1 cellular context compared by ENCODE assay signal in genomic region chr17:80426671-80427326, GRCh38.
TF ChIP-seq lines count a peak whose summit lies in the region.

No MANE protein-coding gene starts in this region.

TF ChIP-seq in HepG2, 621 proteins besides CTCF, POLR2A, EP300 and RAD21 (continued from another document and continues in another):
- TF ChIP-seq ASH2L (IDR thresholded peaks at IDR 0.05; ENCODE audit: insufficient read length, low read depth, low read length): no peak
- TF ChIP-seq HNRNPL (IDR thresholded peaks at IDR 0.05; ENCODE audit: low read depth, low read length): no peak
- TF ChIP-seq SAFB2 (CRISPR knock-in tag; IDR thresholded peaks at IDR 0.05; ENCODE audit: borderline replicate concordance, low read depth): no peak
- no peak for TF ChIP-seq NFYB (CRISPR knock-in tag; IDR thresholded peaks at IDR 0.05)
- peak; percentile 84 for TF ChIP-seq ERF (CRISPR knock-in tag; IDR thresholded peaks at IDR 0.05)
- TF ChIP-seq AGO1 (IDR thresholded peaks at IDR 0.05; ENCODE audit: low read depth, low read length, poor library complexity, severe bottlenecking): peak; percentile 67
- no peak for TF ChIP-seq EZH2 (conservative IDR thresholded peaks at IDR 0.05; ENCODE audit: low read depth, low read length)
- TF ChIP-seq, protein P1, sequence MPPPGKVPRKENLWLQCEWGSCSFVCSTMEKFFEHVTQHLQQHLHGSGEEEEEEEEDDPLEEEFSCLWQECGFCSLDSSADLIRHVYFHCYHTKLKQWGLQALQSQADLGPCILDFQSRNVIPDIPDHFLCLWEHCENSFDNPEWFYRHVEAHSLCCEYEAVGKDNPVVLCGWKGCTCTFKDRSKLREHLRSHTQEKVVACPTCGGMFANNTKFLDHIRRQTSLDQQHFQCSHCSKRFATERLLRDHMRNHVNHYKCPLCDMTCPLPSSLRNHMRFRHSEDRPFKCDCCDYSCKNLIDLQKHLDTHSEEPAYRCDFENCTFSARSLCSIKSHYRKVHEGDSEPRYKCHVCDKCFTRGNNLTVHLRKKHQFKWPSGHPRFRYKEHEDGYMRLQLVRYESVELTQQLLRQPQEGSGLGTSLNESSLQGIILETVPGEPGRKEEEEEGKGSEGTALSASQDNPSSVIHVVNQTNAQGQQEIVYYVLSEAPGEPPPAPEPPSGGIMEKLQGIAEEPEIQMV (CRISPR knock-in tag; IDR thresholded peaks at IDR 0.05; ENCODE audit: low read depth): 0 out of 2 replicates have a peak, but pooled peaks have one; percentile 48
- TF ChIP-seq ZNF430 (CRISPR knock-in tag; IDR thresholded peaks at IDR 0.05): no peak
- no peak for TF ChIP-seq ZNF44 (CRISPR knock-in tag; IDR thresholded peaks at IDR 0.05)
- TF ChIP-seq KAT2B (IDR thresholded peaks at IDR 0.05; ENCODE audit: borderline replicate concordance, low read depth, low read length): no peak
- TF ChIP-seq E2F1 (CRISPR knock-in tag; IDR thresholded peaks at IDR 0.05): no peak
- 0 out of 2 replicates have a peak, but pooled peaks have one; percentile 19 for TF ChIP-seq MLX (CRISPR knock-in tag; IDR thresholded peaks at IDR 0.05)
- TF ChIP-seq NRL (CRISPR knock-in tag; IDR thresholded peaks at IDR 0.05; ENCODE audit: borderline replicate concordance): peak; percentile 22; the same call in 1 of the 2 replicates
- TF ChIP-seq KDM4B (CRISPR knock-in tag; IDR thresholded peaks at IDR 0.05): peak; percentile 78; the same call in 1 of the 2 replicates
- peak; percentile 44; the same call in 1 of the 2 replicates for TF ChIP-seq ZNF232 (CRISPR knock-in tag; IDR thresholded peaks at IDR 0.05; ENCODE audit: borderline replicate concordance)
- TF ChIP-seq ZNF343 (CRISPR knock-in tag; IDR thresholded peaks at IDR 0.05): no peak
- TF ChIP-seq ZNF282 (IDR thresholded peaks at IDR 0.05; ENCODE audit: partially characterized antibody): no peak
- TF ChIP-seq NFIB (CRISPR knock-in tag; IDR thresholded peaks at IDR 0.05; ENCODE audit: borderline replicate concordance): no peak
- no peak for TF ChIP-seq ZNF782 (CRISPR knock-in tag; IDR thresholded peaks at IDR 0.05; ENCODE audit: borderline replicate concordance)
- TF ChIP-seq, protein P2, sequence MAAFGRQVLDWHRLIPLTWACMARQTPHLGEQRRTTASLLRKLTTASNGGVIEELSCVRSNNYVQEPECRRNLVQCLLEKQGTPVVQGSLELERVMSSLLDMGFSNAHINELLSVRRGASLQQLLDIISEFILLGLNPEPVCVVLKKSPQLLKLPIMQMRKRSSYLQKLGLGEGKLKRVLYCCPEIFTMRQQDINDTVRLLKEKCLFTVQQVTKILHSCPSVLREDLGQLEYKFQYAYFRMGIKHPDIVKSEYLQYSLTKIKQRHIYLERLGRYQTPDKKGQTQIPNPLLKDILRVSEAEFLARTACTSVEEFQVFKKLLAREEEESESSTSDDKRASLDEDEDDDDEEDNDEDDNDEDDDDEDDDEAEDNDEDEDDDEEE (CRISPR knock-in tag; IDR thresholded peaks at IDR 0.05): no peak
- TF ChIP-seq PITX1 (CRISPR knock-in tag; IDR thresholded peaks at IDR 0.05): no peak
- TF ChIP-seq JARID2 (CRISPR knock-in tag; IDR thresholded peaks at IDR 0.05; ENCODE audit: insufficient replicate concordance): peak; percentile 66
- 0 out of 2 replicates have a peak, but pooled peaks have one; percentile 37 for TF ChIP-seq AHR (CRISPR knock-in tag; IDR thresholded peaks at IDR 0.05)
- peak; percentile 56 for TF ChIP-seq HOXA3 (CRISPR knock-in tag; IDR thresholded peaks at IDR 0.05)
- TF ChIP-seq ARID3A (IDR thresholded peaks at IDR 0.05; ENCODE audit: low read depth, low read length): no peak
- TF ChIP-seq REL (CRISPR knock-in tag; conservative IDR thresholded peaks at IDR 0.05): no peak
- TF ChIP-seq LCORL (IDR thresholded peaks at IDR 0.05): no peak
- TF ChIP-seq LCORL (CRISPR knock-in tag; IDR thresholded peaks at IDR 0.05): peak; percentile 67; the same call in 1 of the 2 replicates
- peak; percentile 56; the same call in 1 of the 2 replicates for TF ChIP-seq MIXL1 (CRISPR knock-in tag; IDR thresholded peaks at IDR 0.05)
- TF ChIP-seq ZNF530 (CRISPR knock-in tag; IDR thresholded peaks at IDR 0.05; ENCODE audit: low read depth): no peak
- no peak for TF ChIP-seq GTF2F1 (IDR thresholded peaks at IDR 0.05; ENCODE audit: low read length)
- TF ChIP-seq PPARG (CRISPR knock-in tag; conservative IDR thresholded peaks at IDR 0.05): no peak; the same call in 1 of the 2 replicates
- TF ChIP-seq GLI4 (CRISPR knock-in tag; IDR thresholded peaks at IDR 0.05; ENCODE audit: borderline replicate concordance): no peak
- 0 out of 2 replicates have a peak, but pooled peaks have one; percentile 38 for TF ChIP-seq NFKBIZ (CRISPR knock-in tag; IDR thresholded peaks at IDR 0.05)
- peak; percentile 69; the same call in 1 of the 2 replicates for TF ChIP-seq ZNF550 (CRISPR knock-in tag; IDR thresholded peaks at IDR 0.05; ENCODE audit: borderline replicate concordance)
- TF ChIP-seq HIC2 (CRISPR knock-in tag; IDR thresholded peaks at IDR 0.05; ENCODE audit: low read depth): no peak
- TF ChIP-seq, protein P3, sequence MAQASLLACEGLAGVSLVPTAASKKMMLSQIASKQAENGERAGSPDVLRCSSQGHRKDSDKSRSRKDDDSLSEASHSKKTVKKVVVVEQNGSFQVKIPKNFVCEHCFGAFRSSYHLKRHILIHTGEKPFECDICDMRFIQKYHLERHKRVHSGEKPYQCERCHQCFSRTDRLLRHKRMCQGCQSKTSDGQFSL (CRISPR knock-in tag; IDR thresholded peaks at IDR 0.05): 0 out of 2 replicates have a peak, but pooled peaks have one; percentile 29
- TF ChIP-seq PRDM10 (CRISPR knock-in tag; IDR thresholded peaks at IDR 0.05; ENCODE audit: low read depth): peak; percentile 70; the same call in 1 of the 2 replicates
- peak; percentile 49; the same call in 1 of the 2 replicates for TF ChIP-seq THRA (CRISPR knock-in tag; IDR thresholded peaks at IDR 0.05; ENCODE audit: borderline replicate concordance)
- TF ChIP-seq HOXA9 (CRISPR knock-in tag; IDR thresholded peaks at IDR 0.05; ENCODE audit: borderline replicate concordance): no peak
- TF ChIP-seq SIN3A (IDR thresholded peaks at IDR 0.05; ENCODE audit: borderline replicate concordance, low read depth, low read length): no peak
- TF ChIP-seq ATF3 (CRISPR knock-in tag; IDR thresholded peaks at IDR 0.05): peak; percentile 31; the same call in 1 of the 2 replicates
- no peak for TF ChIP-seq ZNF556 (CRISPR knock-in tag; IDR thresholded peaks at IDR 0.05; ENCODE audit: borderline replicate concordance)
- TF ChIP-seq, protein P4, sequence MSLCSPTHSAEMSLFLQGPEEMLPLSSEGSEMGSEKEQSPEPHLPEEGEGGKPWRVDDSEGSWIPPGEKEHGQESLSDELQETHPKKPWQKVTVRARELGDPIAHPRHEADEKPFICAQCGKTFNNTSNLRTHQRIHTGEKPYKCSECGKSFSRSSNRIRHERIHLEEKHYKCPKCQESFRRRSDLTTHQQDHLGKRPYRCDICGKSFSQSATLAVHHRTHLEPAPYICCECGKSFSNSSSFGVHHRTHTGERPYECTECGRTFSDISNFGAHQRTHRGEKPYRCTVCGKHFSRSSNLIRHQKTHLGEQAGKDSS (CRISPR knock-in tag; IDR thresholded peaks at IDR 0.05; ENCODE audit: borderline replicate concordance, low read depth): peak; percentile 88; the same call in 1 of the 2 replicates
- TF ChIP-seq SP4 (CRISPR knock-in tag; IDR thresholded peaks at IDR 0.05): 0 out of 2 replicates have a peak, but pooled peaks have one; percentile 21
- peak; percentile 55; the same call in 1 of the 2 replicates for TF ChIP-seq FOXC1 (CRISPR knock-in tag; IDR thresholded peaks at IDR 0.05; ENCODE audit: borderline replicate concordance)
- no peak for TF ChIP-seq ZNF576 (CRISPR knock-in tag; IDR thresholded peaks at IDR 0.05)
